16 cellular contexts compared by ENCODE assay signal in genomic region chr3:61617651-61618050, GRCh38. TPM values are rescaled to one million over a fixed set of nuclear protein-coding genes. Genes with fewer than 3 reads are reported as not detected.
DNase-seq lines count a peak whose midpoint lies in the region; TF ChIP-seq lines count a peak whose summit lies in the region.
"Had no signal": no experiment of that assay in that cellular context is flagged by ENCODE, and none has a peak within 500 bp of the region (broad histone marks: within the 10 kb centered on the region; RNA-seq: fewer than 3 reads in every experiment).

No MANE protein-coding gene starts in this region.

- H3F3A ChIP-seq in neural progenitor cell (ENCODE audit: low read depth), result no peaks in the 10 kb centered on the region

- H3K4me3 ChIP-seq in WERI-Rb-1 (ENCODE audit: low read depth, low read length), result peak overlapping the region; percentile 19
- no peak overlapping the region for H3K4me3 ChIP-seq in neural progenitor cell

- peaks cover 7% of the 10 kb centered on the region for H3K27me3 Mint-ChIP-seq in neural progenitor cell (ENCODE audit: insufficient read depth, low read depth)
- no peaks in the 10 kb centered on the region for H3K27me3 Mint-ChIP-seq in type B pancreatic cell

- peaks cover 21% of the 10 kb centered on the region for H3K4me1 Mint-ChIP-seq in neural progenitor cell
- H3K4me1 Mint-ChIP-seq in type B pancreatic cell (ENCODE audit: unreplicated experiment), result peaks cover 33% of the 10 kb centered on the region
- H3K4me1 Mint-ChIP-seq: CD14-positive monocyte had no signal

- TF ChIP-seq CTCF in WERI-Rb-1 (IDR thresholded peaks at IDR 0.05; ENCODE audit: low read depth, low read length) (no peak), neural progenitor cell (IDR thresholded peaks at IDR 0.05) (no peak), type B pancreatic cell (conservative IDR thresholded peaks at IDR 0.05) (no peak)

- H3K27ac Mint-ChIP-seq in neural progenitor cell (no peak overlapping the region), type B pancreatic cell (peak overlapping the region; percentile 9)
- H3K27ac Mint-ChIP-seq: CD14-positive monocyte had no signal

- H3K27me3 ChIP-seq in WERI-Rb-1 (ENCODE audit: insufficient read depth, low read depth, severe bottlenecking) (no peaks in the 10 kb centered on the region), layer of hippocampus (ENCODE audit: control insufficient read depth, insufficient read depth, low read length) (no peaks in the 10 kb centered on the region), neural progenitor cell (no peaks in the 10 kb centered on the region)

- H3K36me3 Mint-ChIP-seq in neural progenitor cell (peaks cover 13% of the 10 kb centered on the region), type B pancreatic cell (peaks cover 22% of the 10 kb centered on the region)
- H3K36me3 Mint-ChIP-seq: CD14-positive monocyte had no signal

- H3K9me3 Mint-ChIP-seq in neural progenitor cell (no peaks in the 10 kb centered on the region), type B pancreatic cell (no peaks in the 10 kb centered on the region)

- H3K36me3 ChIP-seq in WERI-Rb-1 (peaks cover 9% of the 10 kb centered on the region), neural progenitor cell (no peaks in the 10 kb centered on the region)

- H3K4me3 Mint-ChIP-seq in neural progenitor cell (no peak overlapping the region), type B pancreatic cell (no peak overlapping the region)
- H3K4me3 Mint-ChIP-seq: CD14-positive monocyte had no signal

- H2AFZ ChIP-seq in neural progenitor cell (replicated peaks), result no peak overlapping the region

- no peak for DNase-seq in WERI-Rb-1
- no peak for DNase-seq in neural progenitor cell (ENCODE audit: low spot score)
- no peak for DNase-seq in type B pancreatic cell (ENCODE audit: extremely low spot score, unreplicated experiment)
- DNase-seq in NCI-H146 (lab: John Stamatoyannopoulos, UW), result no peak
- DNase-seq in NCI-H524 treated with DMSO at 0.1 percent for 48 hours (lab: John Stamatoyannopoulos, UW), result no peak
- DNase-seq in HUDEP-2 (lab: John Stamatoyannopoulos, UW; ENCODE audit: unreplicated experiment in 76 of 76), result no peak
- DNase-seq: DMS79, NCI-H1417, NCI-H1930, NCI-H226, PC-3, RPMI8226, SIG-M5 had no signal

- peaks cover 12% of the 10 kb centered on the region for H3K4me1 ChIP-seq in neural progenitor cell

- no peak overlapping the region for H3K9ac ChIP-seq in neural progenitor cell

- H3K4me2 ChIP-seq in neural progenitor cell, result peak overlapping the region; percentile 60

- H3K27ac ChIP-seq in WERI-Rb-1 (peak overlapping the region; percentile 67), layer of hippocampus (ENCODE audit: low read depth, low read length) (peak overlapping the region; percentile 10), neural progenitor cell (peak overlapping the region; percentile 8)
- H3K27ac ChIP-seq: HL-60 had no signal

- H4K20me1 ChIP-seq in neural progenitor cell (ENCODE audit: low read depth), result peaks cover 94% of the 10 kb centered on the region

- H3K9me3 ChIP-seq in WERI-Rb-1 (ENCODE audit: severe bottlenecking) (no peaks in the 10 kb centered on the region), neural progenitor cell (ENCODE audit: low read depth) (no peaks in the 10 kb centered on the region)

- peaks cover 99% of the 10 kb centered on the region for H3K79me2 ChIP-seq in neural progenitor cell (ENCODE audit: low read depth)

RNA-seq across cellular contexts. Expression of gene PTPRG, which starts 56.3 kb away (rescaled TPM):
- total RNA-seq in neural progenitor cell (ENCODE audit: low replicate concordance), result 65.1 and 65.3 TPM in 2 replicates
- 29.3 and 77.2 TPM in 2 replicates for total RNA-seq in type B pancreatic cell (ENCODE audit: low replicate concordance)

Comparison
In these comparisons a context has a peak if more than half of its experiments do, and no peak if none do; other contexts are left out.
1. H3K27ac ChIP-seq: peak in every context shown above with its lines; median percentile 67 in WERI-Rb-1; 10 in layer of hippocampus; 8 in neural progenitor cell.